1 cellular context compared by ENCODE assay signal in the genomic region with DNA sequence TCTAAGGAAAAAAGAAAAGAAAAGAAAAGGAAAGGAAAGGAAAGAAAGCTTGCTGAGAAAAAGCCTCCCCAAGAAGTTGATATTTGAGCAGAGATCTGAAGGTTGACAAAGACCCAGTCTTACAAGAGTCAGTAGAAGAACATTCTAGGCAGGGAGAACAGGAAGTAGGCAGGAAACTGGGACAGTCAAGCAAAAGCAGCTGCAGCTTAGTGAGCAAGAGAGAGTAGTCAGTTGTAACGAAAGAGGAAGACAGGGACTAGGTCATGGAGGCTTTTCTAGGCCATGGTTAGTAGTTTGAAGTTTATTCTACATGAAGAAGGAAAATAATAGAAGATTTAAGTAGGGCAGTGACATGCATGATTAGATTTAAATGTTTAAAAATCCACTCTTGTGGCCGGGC.
TF ChIP-seq lines count a peak whose summit lies in the region.

No MANE protein-coding gene starts in this region.

TF ChIP-seq in K562, 482 proteins besides CTCF, POLR2A, EP300 and RAD21:
- TF ChIP-seq, protein P1, sequence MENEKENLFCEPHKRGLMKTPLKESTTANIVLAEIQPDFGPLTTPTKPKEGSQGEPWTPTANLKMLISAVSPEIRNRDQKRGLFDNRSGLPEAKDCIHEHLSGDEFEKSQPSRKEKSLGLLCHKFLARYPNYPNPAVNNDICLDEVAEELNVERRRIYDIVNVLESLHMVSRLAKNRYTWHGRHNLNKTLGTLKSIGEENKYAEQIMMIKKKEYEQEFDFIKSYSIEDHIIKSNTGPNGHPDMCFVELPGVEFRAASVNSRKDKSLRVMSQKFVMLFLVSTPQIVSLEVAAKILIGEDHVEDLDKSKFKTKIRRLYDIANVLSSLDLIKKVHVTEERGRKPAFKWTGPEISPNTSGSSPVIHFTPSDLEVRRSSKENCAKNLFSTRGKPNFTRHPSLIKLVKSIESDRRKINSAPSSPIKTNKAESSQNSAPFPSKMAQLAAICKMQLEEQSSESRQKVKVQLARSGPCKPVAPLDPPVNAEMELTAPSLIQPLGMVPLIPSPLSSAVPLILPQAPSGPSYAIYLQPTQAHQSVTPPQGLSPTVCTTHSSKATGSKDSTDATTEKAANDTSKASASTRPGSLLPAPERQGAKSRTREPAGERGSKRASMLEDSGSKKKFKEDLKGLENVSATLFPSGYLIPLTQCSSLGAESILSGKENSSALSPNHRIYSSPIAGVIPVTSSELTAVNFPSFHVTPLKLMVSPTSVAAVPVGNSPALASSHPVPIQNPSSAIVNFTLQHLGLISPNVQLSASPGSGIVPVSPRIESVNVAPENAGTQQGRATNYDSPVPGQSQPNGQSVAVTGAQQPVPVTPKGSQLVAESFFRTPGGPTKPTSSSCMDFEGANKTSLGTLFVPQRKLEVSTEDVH (IDR thresholded peaks at IDR 0.05; ENCODE audit: low read depth, partially characterized antibody) = no peak
- no peak for TF ChIP-seq E2F3 (CRISPR knock-in tag; IDR thresholded peaks at IDR 0.05)
